In genomic region chr5:160266752-160267345, GRCh38 we compare ENCODE assay signal across 23 cellular contexts. TPM values are rescaled to one million over a fixed set of nuclear protein-coding genes. Genes with fewer than 3 reads are reported as not detected.
A peak's percentile ranks its signal among the peaks of the same experiment; 100 is the strongest.
DNase-seq lines count a peak whose midpoint lies in the region; ATAC-seq, FAIRE-seq and TF ChIP-seq lines count a peak whose summit lies in the region.
"Had no signal": no experiment of that assay in that cellular context is flagged by ENCODE, and none has a peak within 500 bp of the region (broad histone marks: within the 10 kb centered on the region; RNA-seq: fewer than 3 reads in every experiment).

No MANE protein-coding gene starts in this region.

- no peak overlapping the region for H3K4me2 ChIP-seq in HepG2 (ENCODE audit: low read depth, low read length)

- WGBS in HepG2 (ENCODE audit: low lambda C conversion rate), result 61% methylated on average over 6 of the region's 9 CpGs
- 22% methylated on average over 3 of the region's 9 CpGs for WGBS in right lobe of liver (ENCODE audit: insufficient coverage, low coverage, low lambda C conversion rate, missing lambda C conversion rate)
- 75 to 84% (median 79%) methylated on average over 9 of the region's 9 CpGs for WGBS in stomach, 5 donors

- H3K27ac ChIP-seq in HepG2 (ENCODE audit: extremely low read length, insufficient read depth, low read length) (no peak overlapping the region), right lobe of liver (no peak overlapping the region), mucosa of rectum (ENCODE audit: low read depth in 2 of 2, low read length in 2 of 2) (peak overlapping the region; percentile 28 to 38), stomach (no peak overlapping the region)
- H3K27ac ChIP-seq: adrenal gland, cardiac muscle cell, skin epidermis, uterus had no signal

- TF ChIP-seq POLR2A in HepG2 (IDR thresholded peaks at IDR 0.05; ENCODE audit: insufficient read depth in 1 of 2, low read depth in 2 of 2, low read length in 2 of 2) (no peak), right lobe of liver (IDR thresholded peaks at IDR 0.05) (no peak), stomach (IDR thresholded peaks at IDR 0.05) (no peak)

- no peaks in the 10 kb centered on the region for H3K36me3 Mint-ChIP-seq in activated T-cell treated with anti-CD3 and anti-CD28 coated beads, Interleukin-2, amount 50 U/mL, for 24 hours (ENCODE audit: low read depth)
- H3K36me3 Mint-ChIP-seq: CD4-positive, CD25-positive, alpha-beta regulatory T cell; naive thymus-derived CD4-positive, alpha-beta T cell had no signal

- H3K79me2 ChIP-seq in HepG2 (ENCODE audit: insufficient read depth, low read length), result no peaks in the 10 kb centered on the region

- H3K4me1 Mint-ChIP-seq in activated T-cell treated with anti-CD3 and anti-CD28 coated beads, Interleukin-2, amount 50 U/mL, for 24 hours (ENCODE audit: low read depth), result peaks cover 10% of the 10 kb centered on the region

- FAIRE-seq in HepG2 (lab: Jason Lieb, UNC), result peak; percentile 74
- FAIRE-seq: A204.1, GM18507 had no signal

- DNase-seq in HepG2 (ENCODE audit: low spot score) (peak; percentile 50), right lobe of liver (no peak), fibroblast of pulmonary artery (ENCODE audit: low read depth) (no peak), ACHN (no peak), stomach (no peak)
- no peak for DNase-seq in activated T-cell treated with anti-CD3 and anti-CD28 coated beads, Interleukin-2, amount 50 U/mL, for 24 hours
- DNase-seq: activated CD4-positive, alpha-beta T cell treated with anti-CD3 and anti-CD28 coated beads for 48 hours; activated effector memory CD4-positive, alpha-beta T cell treated with anti-CD3 and anti-CD28 coated beads, Interleukin-2, amount 50 U/mL, for 16 hours; adrenal gland; CD4-positive, CD25-positive, alpha-beta regulatory T cell; DMS79 treated with DMSO at 0.1 percent for 48 hours; mammary epithelial cell; naive thymus-derived CD4-positive, alpha-beta T cell; NCI-H2029; RPMI8226; stimulated activated CD4-positive, alpha-beta T cell treated with anti-CD3 and anti-CD28 coated beads, Interleukin-4, amount 100 ng/mL, for 24 hours; uterus had no signal

- in situ Hi-C loops in HepG2 (cut with HindIII; ENCODE audit: extremely low pct_ligation_motif_present, low pct_unique_long_range_greater_than_20kb) (no loop called here), ACHN (cut with HindIII; ENCODE audit: low pct_ligation_motif_present, low pct_unique_long_range_greater_than_20kb, low sequenced_read_pairs) (no loop called here)

- no peaks in the 10 kb centered on the region for H4K20me1 ChIP-seq in HepG2 (ENCODE audit: insufficient read depth, low read length)

- POLR2A ChIA-PET in HepG2 (lab: Yijun Ruan, JAX), result no interaction called here

- H3K9me3 ChIP-seq in HepG2 (ENCODE audit: low read length) (no peaks in the 10 kb centered on the region), right lobe of liver (no peaks in the 10 kb centered on the region), mucosa of rectum (ENCODE audit: control insufficient read depth in 2 of 2, low read length in 2 of 2) (no peaks in the 10 kb centered on the region), stomach (no peaks in the 10 kb centered on the region)
- H3K9me3 ChIP-seq: adrenal gland, uterus had no signal

- intact Hi-C loops in HepG2 (cut with micrococcal nuclease; ENCODE audit: unreplicated experiment), result no loop called here
- intact Hi-C loops in right lobe of liver (cut with DNase I), result no loop called here
- intact Hi-C loops in stomach (cut with DNase I; ENCODE audit: low total_unique reads), result no loop called here

- H3K9me3 Mint-ChIP-seq in activated T-cell treated with anti-CD3 and anti-CD28 coated beads, Interleukin-2, amount 50 U/mL, for 24 hours, result no peaks in the 10 kb centered on the region
- H3K9me3 Mint-ChIP-seq: CD4-positive, CD25-positive, alpha-beta regulatory T cell; naive thymus-derived CD4-positive, alpha-beta T cell had no signal

- H3K36me3 ChIP-seq in HepG2 (replicated peaks in 1 of 2; ENCODE audit: control insufficient read depth in 1 of 2, insufficient read depth in 2 of 2, low read length in 2 of 2) (no peaks in the 10 kb centered on the region), right lobe of liver (no peaks in the 10 kb centered on the region), mucosa of rectum (ENCODE audit: control insufficient read depth in 2 of 2, insufficient read depth in 2 of 2, low read length in 2 of 2) (peaks cover 0 to 5% of the 10 kb centered on the region in 2 donors), stomach (no peaks in the 10 kb centered on the region)
- H3K36me3 ChIP-seq: adrenal gland, cardiac muscle cell, uterus had no signal

- H3K4me3 ChIP-seq in HepG2 (replicated peaks in 1 of 3; ENCODE audit: insufficient read depth in 1 of 3, low read depth in 2 of 3, low read length in 3 of 3), result no peak overlapping the region
- no peak overlapping the region for H3K4me3 ChIP-seq in right lobe of liver
- no peak overlapping the region for H3K4me3 ChIP-seq in fibroblast of pulmonary artery (replicated peaks; ENCODE audit: low read depth, low read length)
- H3K4me3 ChIP-seq in mucosa of rectum (ENCODE audit: low read length in 2 of 2), result no peak overlapping the region
- no peak overlapping the region for H3K4me3 ChIP-seq in stomach
- H3K4me3 ChIP-seq: adrenal gland, cardiac muscle cell, skin epidermis, uterus had no signal

- no peak for TF ChIP-seq RAD21 in HepG2 (CRISPR knock-in tag; IDR thresholded peaks at IDR 0.05)

- ATAC-seq in HepG2 (peak; percentile 63), right lobe of liver (no peak), esophagus mucosa (no peak)
- ATAC-seq: naive thymus-derived CD4-positive, alpha-beta T cell had no signal

- H2AFZ ChIP-seq in HepG2 (ENCODE audit: low read length), result no peak overlapping the region

- no TSS peak for BruUV-seq in HepG2 (replicated peaks; lab: Mats Ljungman, UMichigan)

- peaks cover 6% of the 10 kb centered on the region for H3K27me3 Mint-ChIP-seq in activated T-cell treated with anti-CD3 and anti-CD28 coated beads, Interleukin-2, amount 50 U/mL, for 24 hours

- no peak overlapping the region for H3K4me3 Mint-ChIP-seq in activated T-cell treated with anti-CD3 and anti-CD28 coated beads, Interleukin-2, amount 50 U/mL, for 24 hours
- H3K4me3 Mint-ChIP-seq: CD4-positive, CD25-positive, alpha-beta regulatory T cell; naive thymus-derived CD4-positive, alpha-beta T cell had no signal

- H3K27me3 ChIP-seq in HepG2 (ENCODE audit: control insufficient read depth in 1 of 2, insufficient read depth in 2 of 2, low read length in 2 of 2), result no peaks in the 10 kb centered on the region
- H3K27me3 ChIP-seq in right lobe of liver, result no peaks in the 10 kb centered on the region
- no peaks in the 10 kb centered on the region for H3K27me3 ChIP-seq in mucosa of rectum (ENCODE audit: control insufficient read depth in 2 of 2, insufficient read depth in 2 of 2, low read length in 2 of 2)
- no peaks in the 10 kb centered on the region for H3K27me3 ChIP-seq in stomach
- H3K27me3 ChIP-seq: adrenal gland, cardiac muscle cell, uterus had no signal

- H3K9ac ChIP-seq in HepG2 (ENCODE audit: insufficient read depth, low read depth, low read length), result no peak overlapping the region
- no peak overlapping the region for H3K9ac ChIP-seq in mucosa of rectum (ENCODE audit: low read depth in 1 of 2, low read length in 2 of 2)

- no peak overlapping the region for H3K27ac Mint-ChIP-seq in activated T-cell treated with anti-CD3 and anti-CD28 coated beads, Interleukin-2, amount 50 U/mL, for 24 hours
- H3K27ac Mint-ChIP-seq: CD4-positive, CD25-positive, alpha-beta regulatory T cell; naive thymus-derived CD4-positive, alpha-beta T cell had no signal

- TF ChIP-seq CTCF in HepG2 (CRISPR knock-in tag; IDR thresholded peaks at IDR 0.05) (no peak), right lobe of liver (IDR thresholded peaks at IDR 0.05) (no peak), fibroblast of pulmonary artery (IDR thresholded peaks at IDR 0.05; ENCODE audit: low read length, missing control alignments) (peak; percentile 1), stomach (IDR thresholded peaks at IDR 0.05) (no peak)

- CTCF ChIA-PET in HepG2 (lab: Yijun Ruan, JAX; ENCODE audit: low intra/inter-chr PET ratio, low total read pairs), result no interaction called here

- H3K4me1 ChIP-seq in HepG2 (ENCODE audit: insufficient read depth, low read length) (peaks cover 31% of the 10 kb centered on the region), right lobe of liver (peaks cover 0 to 2% (median 0%) of the 10 kb centered on the region in 4 donors), mucosa of rectum (ENCODE audit: control insufficient read depth in 2 of 2, insufficient read depth in 2 of 2, low read length in 2 of 2) (peaks cover 40 to 45% of the 10 kb centered on the region in 2 donors), stomach (peaks cover 18 to 45% (median 30%) of the 10 kb centered on the region in 4 donors)
- H3K4me1 ChIP-seq: uterus had no signal

- 0 out of 4 replicates have a peak, but pooled peaks of 1 of the 2 experiments have one; percentile 14 for TF ChIP-seq EP300 in HepG2 (IDR thresholded peaks at IDR 0.05; ENCODE audit: low read depth in 2 of 2, low read length in 2 of 2)
- TF ChIP-seq EP300 in HepG2 (CRISPR knock-in tag; IDR thresholded peaks at IDR 0.05; ENCODE audit: borderline replicate concordance), result no peak
- TF ChIP-seq EP300 in stomach (IDR thresholded peaks at IDR 0.05), result no peak

RNA-seq across cellular contexts. Expression of gene FABP6, which starts 37.5 kb away (rescaled TPM):
- total RNA-seq in HepG2 (2016; rRNA removed; fragmentation: Illumina TruSeq; extraction: Trizol) (not detected in 2 replicates), right lobe of liver (not detected), esophagus mucosa (3.1 TPM), stomach (1 to 10 TPM in 1 of 5 donors, not detected in 4; 6.1 TPM)
- not detected in 2 replicates for total RNA-seq in HepG2 (2016; cell fraction: cytosol; rRNA removed; fragmentation: Illumina TruSeq; extraction: Trizol; ENCODE audit: low read depth)
- not detected in 2 replicates for total RNA-seq in HepG2 (2016; cell fraction: insoluble cytoplasmic fraction; rRNA removed; fragmentation: Illumina TruSeq; extraction: Trizol)
- not detected in 2 replicates for total RNA-seq in HepG2 (2016; cell fraction: membrane; rRNA removed; fragmentation: Illumina TruSeq; extraction: Trizol)
- not detected in 2 replicates for total RNA-seq in HepG2 (2016; cell fraction: nucleus; rRNA removed; fragmentation: Illumina TruSeq; extraction: Trizol)
- polyA plus RNA-seq in HepG2 (2011; rRNA removed) (0.13 TPM in 1 of 2 replicates, not detected in the other), stomach (1 to 10 TPM in 1 of 3 donors, under 1 TPM in 1, not detected in 1; 0.50 to 1.9 TPM)
- polyA plus RNA-seq in HepG2 (2011; cell fraction: cytosol; rRNA removed), result not detected in 2 replicates
- polyA plus RNA-seq in HepG2 (2011; cell fraction: nucleus; rRNA removed), result not detected in 2 replicates
- 0.23 TPM in 1 of 2 replicates, not detected in the other for polyA plus RNA-seq in HepG2 (2012)
- polyA plus RNA-seq in HepG2 (2016; cell fraction: cytosol; fragmentation: Illumina TruSeq; extraction: Trizol; ENCODE audit: low read depth), result not detected in 2 replicates
- polyA plus RNA-seq in HepG2 (2016; cell fraction: insoluble cytoplasmic fraction; fragmentation: Illumina TruSeq; extraction: Trizol; ENCODE audit: low read depth), result not detected in 2 replicates
- not detected in 2 replicates for polyA plus RNA-seq in HepG2 (2016; cell fraction: membrane; fragmentation: Illumina TruSeq; extraction: Trizol; ENCODE audit: low read depth)
- not detected in 2 replicates for polyA plus RNA-seq in HepG2 (2016; cell fraction: nucleus; fragmentation: Illumina TruSeq; extraction: Trizol; ENCODE audit: insufficient read depth, low read depth)
- polyA minus RNA-seq in HepG2 (2011; rRNA and poly(A)+ RNA removed; ENCODE audit: low replicate concordance), result not detected in 2 replicates
- polyA minus RNA-seq in HepG2 (2011; cell fraction: cytosol; rRNA and poly(A)+ RNA removed), result not detected in 2 replicates
- polyA minus RNA-seq in HepG2 (2011; cell fraction: nucleus; rRNA and poly(A)+ RNA removed), result not detected in 2 replicates
- total RNA-seq: cardiac muscle cell; CD4-positive, CD25-positive, alpha-beta regulatory T cell; mammary epithelial cell had no signal
- polyA plus RNA-seq: CD4-positive, CD25-positive, alpha-beta regulatory T cell; mammary epithelial cell; naive thymus-derived CD4-positive, alpha-beta T cell had no signal

RNA-seq across cellular contexts. Expression of gene CCNJL, which starts 45.5 kb away (rescaled TPM):
- 1.1 and 1.6 TPM in 2 replicates for total RNA-seq in HepG2 (2016; rRNA removed; fragmentation: Illumina TruSeq; extraction: Trizol)
- total RNA-seq in HepG2 (2016; cell fraction: cytosol; rRNA removed; fragmentation: Illumina TruSeq; extraction: Trizol; ENCODE audit: low read depth), result 0.44 and 0.51 TPM in 2 replicates
- total RNA-seq in HepG2 (2016; cell fraction: insoluble cytoplasmic fraction; rRNA removed; fragmentation: Illumina TruSeq; extraction: Trizol), result 1.0 and 1.5 TPM in 2 replicates
- total RNA-seq in HepG2 (2016; cell fraction: membrane; rRNA removed; fragmentation: Illumina TruSeq; extraction: Trizol), result 1.6 and 1.8 TPM in 2 replicates
- 1.2 and 1.3 TPM in 2 replicates for total RNA-seq in HepG2 (2016; cell fraction: nucleus; rRNA removed; fragmentation: Illumina TruSeq; extraction: Trizol)
- 4.2 and 4.4 TPM in 2 replicates for polyA plus RNA-seq in HepG2 (2011; rRNA removed)
- polyA plus RNA-seq in HepG2 (2011; cell fraction: cytosol; rRNA removed), result 1.7 and 2.8 TPM in 2 replicates
- 3.2 and 3.9 TPM in 2 replicates for polyA plus RNA-seq in HepG2 (2011; cell fraction: nucleus; rRNA removed)
- polyA plus RNA-seq in HepG2 (2012), result 2.1 and 3.0 TPM in 2 replicates
- 0.73 and 1.4 TPM in 2 replicates for polyA plus RNA-seq in HepG2 (2016; cell fraction: cytosol; fragmentation: Illumina TruSeq; extraction: Trizol; ENCODE audit: low read depth)
- 2.2 and 2.7 TPM in 2 replicates for polyA plus RNA-seq in HepG2 (2016; cell fraction: insoluble cytoplasmic fraction; fragmentation: Illumina TruSeq; extraction: Trizol; ENCODE audit: low read depth)
- polyA plus RNA-seq in HepG2 (2016; cell fraction: membrane; fragmentation: Illumina TruSeq; extraction: Trizol; ENCODE audit: low read depth), result 1.9 and 2.3 TPM in 2 replicates
- 2.6 and 2.7 TPM in 2 replicates for polyA plus RNA-seq in HepG2 (2016; cell fraction: nucleus; fragmentation: Illumina TruSeq; extraction: Trizol; ENCODE audit: insufficient read depth, low read depth)
- 2.0 and 10.0 TPM in 2 replicates for polyA minus RNA-seq in HepG2 (2011; rRNA and poly(A)+ RNA removed; ENCODE audit: low replicate concordance)
- 1.9 and 2.3 TPM in 2 replicates for polyA minus RNA-seq in HepG2 (2011; cell fraction: cytosol; rRNA and poly(A)+ RNA removed)
- 4.7 and 5.5 TPM in 2 replicates for polyA minus RNA-seq in HepG2 (2011; cell fraction: nucleus; rRNA and poly(A)+ RNA removed)
- total RNA-seq in right lobe of liver, result under 1 TPM; 0.19 to 0.79 (median 0.44) TPM
- 2.6 TPM for total RNA-seq in esophagus mucosa
- 100 to 1,000 TPM in 1 of 5 donors, 1 to 10 TPM in 4; 1.4 to 104 (median 4.5) TPM for total RNA-seq in stomach
- 1 to 10 TPM; 2.4 to 4.5 (median 2.6) TPM for polyA plus RNA-seq in stomach
- total RNA-seq: CD4-positive, CD25-positive, alpha-beta regulatory T cell had no signal
- polyA plus RNA-seq: CD4-positive, CD25-positive, alpha-beta regulatory T cell; naive thymus-derived CD4-positive, alpha-beta T cell had no signal

Comparison
In these comparisons a context has a peak if more than half of its experiments do, and no peak if none do; other contexts are left out.
1. H3K27ac ChIP-seq: peak in mucosa of rectum (2 of 2); none in HepG2 (single experiment), right lobe of liver (0 of 3) and stomach (0 of 5).